14 cellular contexts compared by ENCODE assay signal in the genomic region with DNA sequence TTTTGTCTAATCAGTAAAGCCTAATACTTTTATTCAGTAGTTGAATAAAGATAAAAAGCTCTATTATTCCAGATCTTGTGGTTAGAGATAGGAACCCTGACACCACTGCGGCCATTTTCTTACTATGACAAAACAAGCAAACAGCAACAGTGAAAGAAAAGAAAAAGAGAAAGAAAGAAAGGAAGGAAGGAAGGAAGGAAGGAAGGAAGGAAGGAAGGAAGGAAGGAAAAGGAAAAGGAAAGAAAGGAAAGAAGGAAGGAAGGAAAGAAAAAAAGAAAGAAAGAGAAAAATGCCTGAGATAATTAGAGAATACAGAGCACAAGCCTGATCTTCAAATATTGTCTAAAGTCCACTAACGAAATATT.
DNase-seq lines count a peak whose midpoint lies in the region; ATAC-seq and TF ChIP-seq lines count a peak whose summit lies in the region.
"Had no signal": no experiment of that assay in that cellular context is flagged by ENCODE, and none has a peak within 500 bp of the region (broad histone marks: within the 10 kb centered on the region; RNA-seq: fewer than 3 reads in every experiment).

No MANE protein-coding gene starts in this region.

- no peak for DNase-seq in activated naive CD4-positive, alpha-beta T cell treated with anti-CD3 and anti-CD28 coated beads, Interleukin-2, amount 10 ng/mL, durations not matched to agents 7 days and 5 days
- no peak for DNase-seq in activated naive CD4-positive, alpha-beta T cell treated with anti-CD3 and anti-CD28 coated beads, Interleukin-2, amount 50 U/mL, for 16 hours
- DNase-seq in SK-N-SH (no peak), hepatocyte (ENCODE audit: low spot score) (no peak), upper lobe of right lung (no peak), T-helper 1 cell (no peak), coronary artery (ENCODE audit: low spot score) (no peak), cortex of kidney (lab: John Stamatoyannopoulos, UW) (no peak)
- DNase-seq: activated B cell treated with CpG ODN at 0.5 μM for 24 hours, NCI-H2029, NCI-H748 treated with DMSO at 0.1 percent for 48 hours, occipital lobe had no signal

- no peaks in the 10 kb centered on the region for H3K36me3 ChIP-seq in SK-N-SH (replicated peaks in 1 of 2; ENCODE audit: control insufficient read depth in 1 of 2, insufficient read depth in 2 of 2, low read length in 1 of 2)
- no peaks in the 10 kb centered on the region for H3K36me3 ChIP-seq in hepatocyte (replicated peaks; ENCODE audit: insufficient read depth, low read depth)
- H3K36me3 ChIP-seq in upper lobe of right lung, result no peaks in the 10 kb centered on the region
- H3K36me3 ChIP-seq: HAP-1, suprapubic skin had no signal

- H3K4me2 ChIP-seq in SK-N-SH (peak overlapping the region; percentile 56; the same call in 1 of the 2 replicates), hepatocyte (no peak overlapping the region)

- no peaks in the 10 kb centered on the region for H4K20me1 ChIP-seq in SK-N-SH (ENCODE audit: insufficient read depth)
- H4K20me1 ChIP-seq in hepatocyte (ENCODE audit: insufficient read depth, poor library complexity, severe bottlenecking), result no peaks in the 10 kb centered on the region

- POLR2A ChIA-PET in SK-N-SH (lab: Yijun Ruan, JAX), result no interaction called here

- H3K27ac Mint-ChIP-seq in activated naive CD4-positive, alpha-beta T cell treated with anti-CD3 and anti-CD28 coated beads, Interleukin-2, amount 10 ng/mL, durations not matched to agents 7 days and 5 days, result peak overlapping the region; percentile 79
- H3K27ac Mint-ChIP-seq: activated B cell treated with CpG ODN at 0.5 μM for 24 hours had no signal

- no peak for ATAC-seq in upper lobe of right lung

- no peak for TF ChIP-seq CTCF in SK-N-SH (IDR thresholded peaks at IDR 0.05)
- no peak for TF ChIP-seq CTCF in hepatocyte (IDR thresholded peaks at IDR 0.05; ENCODE audit: poor library complexity)
- TF ChIP-seq CTCF in upper lobe of right lung (IDR thresholded peaks at IDR 0.05), result no peak
- TF ChIP-seq CTCF in coronary artery (IDR thresholded peaks at IDR 0.05), result no peak

- H3K9me3 Mint-ChIP-seq in activated naive CD4-positive, alpha-beta T cell treated with anti-CD3 and anti-CD28 coated beads, Interleukin-2, amount 10 ng/mL, durations not matched to agents 7 days and 5 days, result peaks cover 2% of the 10 kb centered on the region

- H3K9me2 ChIP-seq in SK-N-SH, result no peaks in the 10 kb centered on the region
- no peaks in the 10 kb centered on the region for H3K9me2 ChIP-seq in hepatocyte (replicated peaks; ENCODE audit: insufficient read depth)

- H3K36me3 Mint-ChIP-seq in activated naive CD4-positive, alpha-beta T cell treated with anti-CD3 and anti-CD28 coated beads, Interleukin-2, amount 10 ng/mL, durations not matched to agents 7 days and 5 days, result no peaks in the 10 kb centered on the region

- peak overlapping the region; percentile 43 to 85; a peak in 3 of 4 replicates for H3K27ac ChIP-seq in SK-N-SH (ENCODE audit: low read depth in 2 of 2, low read length in 1 of 2)
- peak overlapping the region; percentile 6 for H3K27ac ChIP-seq in hepatocyte
- peak overlapping the region; percentile 60 for H3K27ac ChIP-seq in upper lobe of right lung
- no peak overlapping the region for H3K27ac ChIP-seq in coronary artery
- H3K27ac ChIP-seq: suprapubic skin had no signal

- TF ChIP-seq EP300 in SK-N-SH (IDR thresholded peaks at IDR 0.05; ENCODE audit: borderline replicate concordance in 1 of 2, low read depth in 1 of 2, low read length in 1 of 2), result no peak

- no peak overlapping the region for H3K4me3 Mint-ChIP-seq in activated naive CD4-positive, alpha-beta T cell treated with anti-CD3 and anti-CD28 coated beads, Interleukin-2, amount 10 ng/mL, durations not matched to agents 7 days and 5 days
- H3K4me3 Mint-ChIP-seq: activated B cell treated with CpG ODN at 0.5 μM for 24 hours had no signal

- H2AFZ ChIP-seq in SK-N-SH (ENCODE audit: low read depth) (peak overlapping the region; percentile 11), hepatocyte (no peak overlapping the region)

- H3K27me3 ChIP-seq in SK-N-SH (ENCODE audit: insufficient read depth) (no peaks in the 10 kb centered on the region), hepatocyte (no peaks in the 10 kb centered on the region), upper lobe of right lung (no peaks in the 10 kb centered on the region)
- H3K27me3 ChIP-seq: suprapubic skin had no signal

- intact Hi-C loops in upper lobe of right lung (cut with DNase I), result no loop called here

- H3K9ac ChIP-seq in SK-N-SH, result peak overlapping the region; percentile 9; the same call in 1 of the 2 replicates

- TF ChIP-seq RAD21 in SK-N-SH (IDR thresholded peaks at IDR 0.05; ENCODE audit: low read length), result no peak

- H3K4me1 ChIP-seq in SK-N-SH (ENCODE audit: control insufficient read depth in 1 of 2, insufficient read depth in 2 of 2, low read depth in 1 of 2, low read length in 1 of 2) (peaks cover 17 to 26% of the 10 kb centered on the region in 2 experiments), hepatocyte (ENCODE audit: insufficient read depth) (no peaks in the 10 kb centered on the region), upper lobe of right lung (no peaks in the 10 kb centered on the region)
- H3K4me1 ChIP-seq: HAP-1 had no signal

- no peaks in the 10 kb centered on the region for H3K9me3 ChIP-seq in SK-N-SH
- no peaks in the 10 kb centered on the region for H3K9me3 ChIP-seq in hepatocyte (ENCODE audit: low read depth)
- H3K9me3 ChIP-seq in upper lobe of right lung, result no peaks in the 10 kb centered on the region
- H3K9me3 ChIP-seq: HAP-1, suprapubic skin had no signal

- H3F3A ChIP-seq in SK-N-SH (replicated peaks; ENCODE audit: insufficient read depth), result peaks cover 29% of the 10 kb centered on the region

- no peak overlapping the region for H3K4me3 ChIP-seq in SK-N-SH (ENCODE audit: low read depth in 2 of 2, low read length in 1 of 2)
- H3K4me3 ChIP-seq in hepatocyte, result no peak overlapping the region
- H3K4me3 ChIP-seq in upper lobe of right lung, result no peak overlapping the region
- no peak overlapping the region for H3K4me3 ChIP-seq in coronary artery
- H3K4me3 ChIP-seq: HAP-1, suprapubic skin had no signal

- H3K4me1 Mint-ChIP-seq in activated naive CD4-positive, alpha-beta T cell treated with anti-CD3 and anti-CD28 coated beads, Interleukin-2, amount 10 ng/mL, durations not matched to agents 7 days and 5 days, result peaks cover 15% of the 10 kb centered on the region
- H3K4me1 Mint-ChIP-seq: activated B cell treated with CpG ODN at 0.5 μM for 24 hours had no signal

- no peaks in the 10 kb centered on the region for H3K27me3 Mint-ChIP-seq in activated naive CD4-positive, alpha-beta T cell treated with anti-CD3 and anti-CD28 coated beads, Interleukin-2, amount 10 ng/mL, durations not matched to agents 7 days and 5 days
- H3K27me3 Mint-ChIP-seq: activated B cell treated with CpG ODN at 0.5 μM for 24 hours had no signal

- 92% methylated on average over 2 of the region's 2 CpGs for WGBS in SK-N-SH (ENCODE audit: low lambda C conversion rate)
- WGBS in hepatocyte (ENCODE audit: low lambda C conversion rate, missing lambda C conversion rate), result 92% methylated on average over 2 of the region's 2 CpGs

- H3K79me2 ChIP-seq in SK-N-SH (ENCODE audit: insufficient read depth), result no peaks in the 10 kb centered on the region
- no peaks in the 10 kb centered on the region for H3K79me2 ChIP-seq in hepatocyte

- CTCF ChIA-PET in activated naive CD4-positive, alpha-beta T cell treated with anti-CD3 and anti-CD28 coated beads, Interleukin-2, amount 10 ng/mL, durations not matched to agents 7 days and 5 days (lab: Charles Lee), result no interaction called here
- CTCF ChIA-PET in SK-N-SH (lab: Yijun Ruan, JAX), result interaction anchor here (0.6 kb wide), 1 partner anchor 89 kb away, joined by 3 read pairs; no protein-coding TSS in a partner anchor

TF ChIP-seq in SK-N-SH, 30 proteins besides CTCF, POLR2A, EP300 and RAD21:
- peak; percentile 48; the same call in 1 of the 2 replicates for TF ChIP-seq YY1 (IDR thresholded peaks at IDR 0.05; ENCODE audit: low read depth)
- TF ChIP-seq, protein P1, sequence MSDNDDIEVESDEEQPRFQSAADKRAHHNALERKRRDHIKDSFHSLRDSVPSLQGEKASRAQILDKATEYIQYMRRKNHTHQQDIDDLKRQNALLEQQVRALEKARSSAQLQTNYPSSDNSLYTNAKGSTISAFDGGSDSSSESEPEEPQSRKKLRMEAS (IDR thresholded peaks at IDR 0.05; ENCODE audit: low read depth), result no peak
TF ChIP-seq in SK-N-SH: peak in this region for 1.

Comparison
In these comparisons a context has a peak if more than half of its experiments do, and no peak if none do; other contexts are left out.
1. H3K27ac ChIP-seq: peak in SK-N-SH (2 of 2), hepatocyte (single experiment) and upper lobe of right lung (single experiment); none in coronary artery (0 of 2).